Comparison of ENCODE assay signal across 8 cellular contexts in the genomic region with DNA sequence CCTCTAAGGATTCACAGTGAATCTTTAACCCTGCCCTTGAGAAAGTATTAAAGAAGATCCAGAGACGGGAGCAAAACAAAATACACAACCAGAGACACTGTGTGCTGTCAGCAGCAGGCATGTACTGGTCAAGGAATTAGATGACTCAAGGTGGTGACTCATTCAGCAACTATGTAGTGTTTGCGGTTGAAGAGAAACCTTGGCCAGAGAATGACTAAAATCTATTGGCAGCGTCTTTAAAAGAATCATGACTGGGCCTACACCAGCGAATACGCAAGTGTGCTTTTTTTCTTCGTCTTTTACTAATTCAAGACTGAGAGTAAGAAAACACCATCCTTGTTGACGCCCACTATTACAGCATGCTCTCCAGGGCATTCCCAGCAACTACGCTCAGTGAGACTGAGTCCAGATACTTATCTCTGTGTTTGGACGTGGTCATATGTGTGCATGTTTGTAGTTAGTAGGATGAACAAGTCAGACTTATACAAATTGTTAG.
DNase-seq lines count a peak whose midpoint lies in the region; ATAC-seq and TF ChIP-seq lines count a peak whose summit lies in the region.

No MANE protein-coding gene starts in this region.

- H2AK5ac ChIP-seq in H9 (ENCODE audit: insufficient read length, low read length), result no peak overlapping the region

- no peak overlapping the region for H3K4ac ChIP-seq in H9 (ENCODE audit: low read depth, low read length)

- no peaks in the 10 kb centered on the region for H3K9me3 ChIP-seq in H9 (ENCODE audit: control insufficient read depth, low read depth, low read length)
- peaks cover 3% of the 10 kb centered on the region for H3K9me3 ChIP-seq in left ventricle myocardium inferior (replicated peaks)

- H3K14ac ChIP-seq in H9 (ENCODE audit: insufficient read depth, low read length), result peak overlapping the region; percentile 66; the same call in 1 of the 2 replicates

- ATAC-seq in activated CD8-positive, alpha-beta T cell treated with anti-CD3 and anti-CD28 coated beads, Interleukin-2, amount 10 ng/mL, durations not matched to agents 7 days and 5 days, result peak; percentile 81

- CTCF ChIA-PET in activated CD8-positive, alpha-beta T cell treated with anti-CD3 and anti-CD28 coated beads, Interleukin-2, amount 10 ng/mL, durations not matched to agents 7 days and 5 days (lab: Charles Lee), result interaction anchor here (0.8 to 2.4 kb wide), 4 partner anchors 11 to 110 kb away, joined by 3 to 13 read pairs (median 3); no protein-coding TSS in a partner anchor

- no peak overlapping the region for H4K91ac ChIP-seq in H9 (ENCODE audit: insufficient read length, low read depth, low read length)

- POLR2A ChIA-PET in activated CD8-positive, alpha-beta T cell treated with anti-CD3 and anti-CD28 coated beads, Interleukin-2, amount 10 ng/mL, durations not matched to agents 7 days and 5 days (lab: Charles Lee), result no interaction called here

- no peak overlapping the region for H2BK15ac ChIP-seq in H9 (ENCODE audit: low read depth, low read length)

- no peak overlapping the region for H2BK12ac ChIP-seq in H9 (ENCODE audit: insufficient read length, low read depth, low read length)

- no peaks in the 10 kb centered on the region for H3K36me3 Mint-ChIP-seq in activated CD4-positive, alpha-beta T cell treated with anti-CD3 and anti-CD28 coated beads, Interleukin-2, amount 10 ng/mL, durations not matched to agents 24 days and 14 days (ENCODE audit: low read depth)
- H3K36me3 Mint-ChIP-seq in H9 (ENCODE audit: insufficient read depth in 1 of 3, low read depth in 3 of 3), result peaks cover 2 to 4% (median 3%) of the 10 kb centered on the region in 3 experiments; a peak in 2 of 7 replicates
- H3K36me3 Mint-ChIP-seq in activated CD8-positive, alpha-beta T cell treated with anti-CD3 and anti-CD28 coated beads, Interleukin-2, amount 10 ng/mL, durations not matched to agents 7 days and 5 days (ENCODE audit: low read depth), result no peaks in the 10 kb centered on the region

- in situ Hi-C loops in KBM-7 (cut with MboI; ENCODE audit: low pct_unique_long_range_greater_than_20kb, low sequenced_read_pairs), result no loop called here

- peaks cover 16% of the 10 kb centered on the region for H3K4me1 Mint-ChIP-seq in activated CD4-positive, alpha-beta T cell treated with anti-CD3 and anti-CD28 coated beads, Interleukin-2, amount 10 ng/mL, durations not matched to agents 24 days and 14 days
- peaks cover 34 to 38% of the 10 kb centered on the region in 2 experiments for H3K4me1 Mint-ChIP-seq in H9
- H3K4me1 Mint-ChIP-seq in activated CD8-positive, alpha-beta T cell treated with anti-CD3 and anti-CD28 coated beads, Interleukin-2, amount 10 ng/mL, durations not matched to agents 7 days and 5 days (ENCODE audit: low read depth), result peaks cover 21% of the 10 kb centered on the region

- no peak overlapping the region for H3K9ac ChIP-seq in H9 (ENCODE audit: extremely low read depth, insufficient read length, low read length)

- intact Hi-C loops in activated CD4-positive, alpha-beta T cell treated with anti-CD3 and anti-CD28 coated beads, Interleukin-2, amount 10 ng/mL, durations not matched to agents 24 days and 14 days (cut with micrococcal nuclease), result no loop called here
- intact Hi-C loops in left ventricle myocardium inferior (cut with micrococcal nuclease), result no loop called here

- H3K4me3 Mint-ChIP-seq in activated CD4-positive, alpha-beta T cell treated with anti-CD3 and anti-CD28 coated beads, Interleukin-2, amount 10 ng/mL, durations not matched to agents 24 days and 14 days, result no peak overlapping the region
- no peak overlapping the region for H3K4me3 Mint-ChIP-seq in H9
- no peak overlapping the region for H3K4me3 Mint-ChIP-seq in activated CD8-positive, alpha-beta T cell treated with anti-CD3 and anti-CD28 coated beads, Interleukin-2, amount 10 ng/mL, durations not matched to agents 7 days and 5 days

- no peak overlapping the region for H3K4me3 ChIP-seq in left ventricle myocardium inferior

- no peak overlapping the region for H3K56ac ChIP-seq in H9 (ENCODE audit: insufficient read length, low read depth, low read length)

- H2BK5ac ChIP-seq in H9 (ENCODE audit: insufficient read length, low read length), result no peak overlapping the region

- H3T11ph ChIP-seq in H9 (ENCODE audit: low read length), result no peak overlapping the region

- no peak overlapping the region for H2AFZ ChIP-seq in H9 (ENCODE audit: low read length)

- H3K27me3 Mint-ChIP-seq in activated CD4-positive, alpha-beta T cell treated with anti-CD3 and anti-CD28 coated beads, Interleukin-2, amount 10 ng/mL, durations not matched to agents 24 days and 14 days, result peaks cover 6% of the 10 kb centered on the region
- H3K27me3 Mint-ChIP-seq in H9 (ENCODE audit: low read depth), result no peaks in the 10 kb centered on the region; the same call in 1 of the 2 replicates
- peaks cover 10% of the 10 kb centered on the region for H3K27me3 Mint-ChIP-seq in activated CD8-positive, alpha-beta T cell treated with anti-CD3 and anti-CD28 coated beads, Interleukin-2, amount 10 ng/mL, durations not matched to agents 7 days and 5 days (ENCODE audit: low read depth)

- peak overlapping the region; percentile 85 for H3K18ac ChIP-seq in H9 (ENCODE audit: insufficient read length, low read depth, low read length)

- H3K27me3 ChIP-seq in H9 (ENCODE audit: insufficient read depth, low read length) (no peaks in the 10 kb centered on the region), left ventricle myocardium inferior (ENCODE audit: low read depth) (no peaks in the 10 kb centered on the region)

- peak; percentile 71 for DNase-seq in activated CD4-positive, alpha-beta T cell treated with anti-CD3 and anti-CD28 coated beads, Interleukin-2, amount 10 ng/mL, durations not matched to agents 24 days and 14 days
- DNase-seq in activated CD4-positive, alpha-beta T cell treated with anti-CD3 and anti-CD28 coated beads for 1 hour, result no peak
- DNase-seq in H9 (peak; percentile 68), KBM-7 (peak; percentile 50), left ventricle myocardium inferior (peak; percentile 33), renal cortical epithelial cell (ENCODE audit: low read depth) (peak; percentile 100), UCSD-AML1 (lab: John Stamatoyannopoulos, UW; ENCODE audit: unreplicated experiment) (no peak)
- DNase-seq in activated CD8-positive, alpha-beta T cell treated with anti-CD3 and anti-CD28 coated beads, Interleukin-2, amount 10 ng/mL, durations not matched to agents 7 days and 5 days, result peak; percentile 47

- no peak overlapping the region for H4K8ac ChIP-seq in H9 (replicated peaks; ENCODE audit: insufficient read length, low read depth, low read length)

- H3K27ac ChIP-seq in H9 (ENCODE audit: insufficient read length, low read depth, low read length), result peak overlapping the region; percentile 85
- peak overlapping the region; percentile 47 for H3K27ac ChIP-seq in left ventricle myocardium inferior (replicated peaks)

- WGBS in H9 (ENCODE audit: extremely low coverage, insufficient read length, low lambda C conversion rate), result no CpG with 5 or more reads among the region's 9 CpGs

- H4K20me1 ChIP-seq in H9 (ENCODE audit: control insufficient read depth, insufficient read depth, insufficient read length), result no peaks in the 10 kb centered on the region

- peaks cover 4% of the 10 kb centered on the region for H3K9me3 Mint-ChIP-seq in activated CD4-positive, alpha-beta T cell treated with anti-CD3 and anti-CD28 coated beads, Interleukin-2, amount 10 ng/mL, durations not matched to agents 24 days and 14 days
- peaks cover 0 to 4% of the 10 kb centered on the region in 2 experiments; a peak in 1 of 5 replicates for H3K9me3 Mint-ChIP-seq in H9
- H3K9me3 Mint-ChIP-seq in activated CD8-positive, alpha-beta T cell treated with anti-CD3 and anti-CD28 coated beads, Interleukin-2, amount 10 ng/mL, durations not matched to agents 7 days and 5 days (ENCODE audit: insufficient read depth), result no peaks in the 10 kb centered on the region

- no peak overlapping the region for H2BK20ac ChIP-seq in H9 (ENCODE audit: low read depth, low read length, poor library complexity, severe bottlenecking)

- no peaks in the 10 kb centered on the region for H3K36me3 ChIP-seq in left ventricle myocardium inferior

- H3K79me2 ChIP-seq in H9 (ENCODE audit: insufficient read depth, low read length), result no peaks in the 10 kb centered on the region

- no peak overlapping the region for H4K5ac ChIP-seq in H9 (ENCODE audit: insufficient read length, low read depth, low read length)

- no peaks in the 10 kb centered on the region for H3K23me2 ChIP-seq in H9 (ENCODE audit: insufficient read length, low read depth, low read length, poor library complexity, severe bottlenecking)

- H3K23ac ChIP-seq in H9 (ENCODE audit: insufficient read length, low read depth, low read length), result no peak overlapping the region

- H3K4me1 ChIP-seq in H9 (ENCODE audit: insufficient read depth, low read length), result peaks cover 14% of the 10 kb centered on the region
- peaks cover 6% of the 10 kb centered on the region for H3K4me1 ChIP-seq in left ventricle myocardium inferior

- no peak overlapping the region for H2BK120ac ChIP-seq in H9 (ENCODE audit: low read depth, low read length, poor library complexity, severe bottlenecking)

- peak overlapping the region; percentile 6 for H3K27ac Mint-ChIP-seq in activated CD4-positive, alpha-beta T cell treated with anti-CD3 and anti-CD28 coated beads, Interleukin-2, amount 10 ng/mL, durations not matched to agents 24 days and 14 days
- peak overlapping the region in 2 of 3 experiments; percentile 13 to 45; a peak in 4 of 7 replicates for H3K27ac Mint-ChIP-seq in H9
- no peak overlapping the region for H3K27ac Mint-ChIP-seq in activated CD8-positive, alpha-beta T cell treated with anti-CD3 and anti-CD28 coated beads, Interleukin-2, amount 10 ng/mL, durations not matched to agents 7 days and 5 days

- TF ChIP-seq CTCF in H9 (conservative IDR thresholded peaks at IDR 0.05) (no peak), left ventricle myocardium inferior (IDR thresholded peaks at IDR 0.05; ENCODE audit: borderline replicate concordance) (no peak)

- H3K4me2 ChIP-seq in H9 (ENCODE audit: insufficient read depth, insufficient read length, low read length), result peak overlapping the region; percentile 29

- H3K79me1 ChIP-seq in H9 (ENCODE audit: insufficient read depth, low read depth, low read length, poor library complexity, severe bottlenecking), result no peaks in the 10 kb centered on the region

Comparison
In these comparisons a context has a peak if more than half of its experiments do, and no peak if none do; other contexts are left out.
1. DNase-seq: peak in activated CD4-positive, alpha-beta T cell treated with anti-CD3 and anti-CD28 coated beads, Interleukin-2, amount 10 ng/mL, durations not matched to agents 24 days and 14 days (single experiment), H9 (single experiment), KBM-7 (single experiment), activated CD8-positive, alpha-beta T cell treated with anti-CD3 and anti-CD28 coated beads, Interleukin-2, amount 10 ng/mL, durations not matched to agents 7 days and 5 days (single experiment), left ventricle myocardium inferior (single experiment) and renal cortical epithelial cell (single experiment); none in activated CD4-positive, alpha-beta T cell treated with anti-CD3 and anti-CD28 coated beads for 1 hour (single experiment) and UCSD-AML1 (single experiment).